In the genomic region with DNA sequence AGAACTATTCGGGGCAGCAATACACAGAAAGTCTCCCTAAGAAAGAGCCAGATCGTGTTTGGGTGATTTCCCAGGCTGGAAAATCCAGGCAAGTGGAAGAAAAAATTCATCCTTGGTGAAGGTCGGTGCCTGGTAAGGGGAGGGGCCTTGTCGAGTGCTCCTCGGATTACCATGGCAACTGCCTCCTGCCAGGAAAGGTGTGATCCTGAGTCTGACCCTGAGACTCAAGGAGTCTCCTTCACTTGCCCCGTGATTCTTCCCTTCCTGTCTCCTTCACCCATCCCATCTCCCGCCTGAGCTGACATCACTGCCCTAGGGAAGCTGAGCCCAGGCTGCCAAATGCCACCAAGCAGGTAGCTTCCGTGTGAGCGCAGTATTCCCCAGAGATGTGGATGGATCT, we compare ENCODE assay signal across 25 cellular contexts.
"Had no signal": no experiment of that assay in that cellular context is flagged by ENCODE, and none has a peak within 500 bp of the region (broad histone marks: within the 10 kb centered on the region; RNA-seq: fewer than 3 reads in every experiment).

No MANE protein-coding gene starts in this region.

- DNase-seq: activated CD4-positive, alpha-beta memory T cell treated with anti-CD3 and anti-CD28 coated beads, Interleukin-2, amount 10 ng/mL, durations not matched to agents 7 days and 5 days; activated CD4-positive, alpha-beta T cell treated with anti-CD3 and anti-CD28 coated beads for 1 hour; activated CD4-positive, alpha-beta T cell treated with anti-CD3 and anti-CD28 coated beads, Interleukin-2, amount 10 ng/mL, durations not matched to agents 7 days and 5 days; activated CD8-positive, alpha-beta memory T cell treated with anti-CD3 and anti-CD28 coated beads, Interleukin-2, amount 50 U/mL, for 48 hours; activated gamma-delta T cell treated with Interleukin-2 at 50 U/mL for 16 hours; activated naive CD4-positive, alpha-beta T cell treated with anti-CD3 and anti-CD28 coated beads, Interleukin-2, amount 50 U/mL, for 16 hours; activated naive CD8-positive, alpha-beta T cell treated with anti-CD3 and anti-CD28 coated beads, Interleukin-2, amount 50 U/mL, for 24 hours; activated T-cell treated with anti-CD3 and anti-CD28 coated beads, Interleukin-2, amount 50 U/mL, for 24 hours; amygdala; caudate nucleus; heart right ventricle; islet precursor cell; left ventricle myocardium inferior; nephron progenitor cell; nucleus accumbens; stimulated activated CD4-positive, alpha-beta T cell treated with anti-CD3 and anti-CD28 coated beads, Interleukin-15, amount 100 ng/mL, for 24 hours; stimulated activated CD4-positive, alpha-beta T cell treated with anti-CD3 and anti-CD28 coated beads, Interleukin-2, amount 100 ng/mL, for 24 hours; stimulated activated naive CD4-positive, alpha-beta T cell; T-helper 17 cell; T1000; tibial artery had no signal

- H3K36me3 ChIP-seq: heart right ventricle, left ventricle myocardium inferior, suprapubic skin, tibial artery had no signal

- H3K27ac ChIP-seq: heart right ventricle, left ventricle myocardium inferior, suprapubic skin, tibial artery had no signal

- H3K27ac Mint-ChIP-seq: activated CD4-positive, alpha-beta memory T cell treated with anti-CD3 and anti-CD28 coated beads, Interleukin-2, amount 10 ng/mL, durations not matched to agents 7 days and 5 days; activated CD4-positive, alpha-beta T cell treated with anti-CD3 and anti-CD28 coated beads, Interleukin-2, amount 10 ng/mL, durations not matched to agents 7 days and 5 days; activated naive CD8-positive, alpha-beta T cell treated with anti-CD3 and anti-CD28 coated beads, Interleukin-2, amount 50 U/mL, for 24 hours; activated T-cell treated with anti-CD3 and anti-CD28 coated beads, Interleukin-2, amount 50 U/mL, for 24 hours; nephron progenitor cell; T-helper 17 cell had no signal

- H3K4me1 ChIP-seq: heart right ventricle, left ventricle myocardium inferior had no signal

- H3K9me3 ChIP-seq: suprapubic skin, tibial artery had no signal

- H3K4me3 ChIP-seq: heart right ventricle, left ventricle myocardium inferior, lung, suprapubic skin, tibial artery had no signal

- H3K4me3 Mint-ChIP-seq: activated CD4-positive, alpha-beta memory T cell treated with anti-CD3 and anti-CD28 coated beads, Interleukin-2, amount 10 ng/mL, durations not matched to agents 7 days and 5 days; activated CD4-positive, alpha-beta T cell treated with anti-CD3 and anti-CD28 coated beads, Interleukin-2, amount 10 ng/mL, durations not matched to agents 7 days and 5 days; activated naive CD8-positive, alpha-beta T cell treated with anti-CD3 and anti-CD28 coated beads, Interleukin-2, amount 50 U/mL, for 24 hours; activated T-cell treated with anti-CD3 and anti-CD28 coated beads, Interleukin-2, amount 50 U/mL, for 24 hours; nephron progenitor cell; T-helper 17 cell had no signal

- H3K4me1 Mint-ChIP-seq: activated CD4-positive, alpha-beta T cell treated with anti-CD3 and anti-CD28 coated beads, Interleukin-2, amount 10 ng/mL, durations not matched to agents 7 days and 5 days; activated naive CD8-positive, alpha-beta T cell treated with anti-CD3 and anti-CD28 coated beads, Interleukin-2, amount 50 U/mL, for 24 hours; T-helper 17 cell had no signal

- H3K9me3 Mint-ChIP-seq: activated CD4-positive, alpha-beta memory T cell treated with anti-CD3 and anti-CD28 coated beads, Interleukin-2, amount 10 ng/mL, durations not matched to agents 7 days and 5 days; activated CD4-positive, alpha-beta T cell treated with anti-CD3 and anti-CD28 coated beads, Interleukin-2, amount 10 ng/mL, durations not matched to agents 7 days and 5 days; activated naive CD8-positive, alpha-beta T cell treated with anti-CD3 and anti-CD28 coated beads, Interleukin-2, amount 50 U/mL, for 24 hours had no signal

- ATAC-seq: activated naive CD8-positive, alpha-beta T cell treated with anti-CD3 and anti-CD28 coated beads, Interleukin-2, amount 50 U/mL, for 24 hours; esophagus mucosa; heart right ventricle; right cardiac atrium; T-helper 17 cell had no signal
